Comparison of ENCODE assay signal across 21 cellular contexts in genomic region chr18:3214855-3215637, GRCh38.
"Had no signal": no experiment of that assay in that cellular context is flagged by ENCODE, and none has a peak within 500 bp of the region (broad histone marks: within the 10 kb centered on the region; RNA-seq: fewer than 3 reads in every experiment).

No MANE protein-coding gene starts in this region.

- H3K9me3 Mint-ChIP-seq: activated T-cell treated with anti-CD3 and anti-CD28 coated beads, Interleukin-2, amount 50 U/mL, for 24 hours; activated T-helper 17 cell treated with anti-CD3 and anti-CD28 coated beads, Interleukin-2, amount 50 U/mL, for 72 hours had no signal

- H3K4me3 Mint-ChIP-seq: activated T-cell treated with anti-CD3 and anti-CD28 coated beads, Interleukin-2, amount 50 U/mL, for 24 hours; activated T-helper 17 cell treated with anti-CD3 and anti-CD28 coated beads, Interleukin-2, amount 50 U/mL, for 72 hours; naive thymus-derived CD4-positive, alpha-beta T cell; neural crest cell had no signal

- H3K36me3 Mint-ChIP-seq: activated naive CD4-positive, alpha-beta T cell treated with anti-CD3 and anti-CD28 coated beads, Interleukin-2, amount 50 U/mL, for 72 hours had no signal

- H3K27ac ChIP-seq: ascending aorta, brain microvascular endothelial cell, lower lobe of right lung, upper lobe of left lung, VCaP had no signal

- H3K9me3 ChIP-seq: ascending aorta, lower lobe of right lung, upper lobe of left lung had no signal

- H3K36me3 ChIP-seq: brain microvascular endothelial cell, lower lobe of right lung, upper lobe of left lung had no signal

- H3K4me3 ChIP-seq: ascending aorta, lower lobe of right lung, upper lobe of left lung had no signal

- DNase-seq: activated CD4-positive, CD25-positive, alpha-beta regulatory T cell treated with anti-CD3 and anti-CD28 coated beads, Interleukin-2, amount 50 U/mL, for 72 hours; activated CD8-positive, alpha-beta memory T cell treated with anti-CD3 and anti-CD28 coated beads, Interleukin-2, amount 50 U/mL, for 4 hours; activated T-cell treated with anti-CD3 and anti-CD28 coated beads, Interleukin-2, amount 50 U/mL, for 24 hours; brain microvascular endothelial cell; central memory CD4-positive, alpha-beta T cell; effector memory CD4-positive, alpha-beta T cell; foreskin melanocyte; head of caudate nucleus; islet precursor cell; left colon; lower lobe of right lung; naive thymus-derived CD4-positive, alpha-beta T cell; posterior cingulate gyrus; stimulated activated CD4-positive, alpha-beta T cell treated with anti-CD3 and anti-CD28 coated beads, Interleukin-4, amount 100 ng/mL, for 24 hours; stimulated activated naive CD4-positive, alpha-beta T cell treated with Interleukin-2 at 50 U/mL for 16 hours had no signal

- H3K27me3 ChIP-seq: ascending aorta, brain microvascular endothelial cell, upper lobe of left lung had no signal

- ATAC-seq: activated naive CD4-positive, alpha-beta T cell treated with anti-CD3 and anti-CD28 coated beads, Interleukin-2, amount 50 U/mL, for 72 hours; activated T-helper 17 cell treated with anti-CD3 and anti-CD28 coated beads, Interleukin-2, amount 50 U/mL, for 72 hours; left colon; lower lobe of right lung; naive thymus-derived CD4-positive, alpha-beta T cell had no signal

- H3K27ac Mint-ChIP-seq: activated naive CD4-positive, alpha-beta T cell treated with anti-CD3 and anti-CD28 coated beads, Interleukin-2, amount 50 U/mL, for 72 hours; activated T-cell treated with anti-CD3 and anti-CD28 coated beads, Interleukin-2, amount 50 U/mL, for 24 hours; activated T-helper 17 cell treated with anti-CD3 and anti-CD28 coated beads, Interleukin-2, amount 50 U/mL, for 72 hours had no signal

- H3K4me1 ChIP-seq: lower lobe of right lung had no signal

- H3K27me3 Mint-ChIP-seq: activated T-cell treated with anti-CD3 and anti-CD28 coated beads, Interleukin-2, amount 50 U/mL, for 24 hours; activated T-helper 17 cell treated with anti-CD3 and anti-CD28 coated beads, Interleukin-2, amount 50 U/mL, for 72 hours had no signal
